In genomic region chr22:37051629-37052385, GRCh38 we compare ENCODE assay signal across 8 cellular contexts. TPM values are rescaled to one million over a fixed set of nuclear protein-coding genes. Genes with fewer than 3 reads are reported as not detected.
DNase-seq lines count a peak whose midpoint lies in the region; ATAC-seq and TF ChIP-seq lines count a peak whose summit lies in the region.

TSS of gene KCTD17 (plus strand) at chr22:37051742. CDS start at chr22:37051761, 19 bp downstream.

- peaks cover 4% of the 10 kb centered on the region for H3K4me1 Mint-ChIP-seq in T-helper 17 cell

- no peaks in the 10 kb centered on the region; the same call in 1 of the 2 replicates for H3K27me3 ChIP-seq in HUES64 (ENCODE audit: insufficient read depth, low read length)
- H3K27me3 ChIP-seq in psoas muscle (ENCODE audit: insufficient read depth in 3 of 3, low read length in 2 of 3) = peaks cover 0 to 21% (median 6%) of the 10 kb centered on the region in 3 donors

- no peaks in the 10 kb centered on the region for H3K27me3 Mint-ChIP-seq in T-helper 17 cell

- no peaks in the 10 kb centered on the region for H3K4me1 ChIP-seq in HUES64 (ENCODE audit: insufficient read depth, low read length)
- no peaks in the 10 kb centered on the region for H3K4me1 ChIP-seq in psoas muscle

- 6% methylated on average over 76 of the region's 76 CpGs for WGBS in HUES64
- 3 to 6% (median 4%) methylated on average over 50 to 76 of the region's 76 CpGs for WGBS in psoas muscle, 3 donors

- TF ChIP-seq CTCF in psoas muscle (IDR thresholded peaks at IDR 0.05) = no peak

- H3K27ac ChIP-seq in HUES64 (ENCODE audit: low read depth, low read length) = no peak within 1 kb of the TSS
- no peak within 1 kb of the TSS for H3K27ac ChIP-seq in psoas muscle

- DNase-seq in ACHN (peak; percentile 72), T-helper 17 cell (peak; percentile 63 to 72 (median 65)), amniotic stem cell (lab: John Stamatoyannopoulos, UW) (peak; percentile 42), left ventricle myocardium superior (peak; percentile 87), psoas muscle (peak; percentile 78), ureter (ENCODE audit: low spot score) (peak; percentile 61)

- peak within 1 kb of the TSS; percentile 85 for H3K4me3 ChIP-seq in HUES64 (ENCODE audit: low read length)
- H3K4me3 ChIP-seq in psoas muscle = peak within 1 kb of the TSS; percentile 68

- ATAC-seq in T-helper 17 cell (peak; percentile 100), left ventricle myocardium superior (peak; percentile 90), psoas muscle (peak; percentile 57 to 82 (median 71))

- peak within 1 kb of the TSS; percentile 72 for H3K9ac ChIP-seq in HUES64 (ENCODE audit: low read depth, low read length)

- H3K36me3 ChIP-seq in HUES64 (ENCODE audit: insufficient read depth, low read length) = peaks cover 24% of the 10 kb centered on the region
- H3K36me3 ChIP-seq in psoas muscle (ENCODE audit: insufficient read depth in 1 of 2, low read depth in 1 of 2) = no peaks in the 10 kb centered on the region

- intact Hi-C loops in left ventricle myocardium superior (cut with micrococcal nuclease) (no loop called here), psoas muscle (cut with DNase I) (no loop called here)

- TF ChIP-seq POLR2A in GM18526 (IDR thresholded peaks at IDR 0.05; ENCODE audit: extremely low read depth, insufficient read length) = peak; percentile 31

- no peaks in the 10 kb centered on the region for H3K36me3 Mint-ChIP-seq in T-helper 17 cell (ENCODE audit: low read depth)

- H3K4me3 Mint-ChIP-seq in T-helper 17 cell = peak within 1 kb of the TSS; percentile 87

- no peak within 1 kb of the TSS for H3K27ac Mint-ChIP-seq in T-helper 17 cell

- H3K9me3 ChIP-seq in HUES64 (ENCODE audit: insufficient read depth, low read depth, low read length) (no peaks in the 10 kb centered on the region), T-helper 17 cell (ENCODE audit: control insufficient read depth, low read length, poor library complexity, severe bottlenecking) (no peaks in the 10 kb centered on the region), psoas muscle (no peaks in the 10 kb centered on the region)

- in situ Hi-C loops in ACHN (cut with HindIII; ENCODE audit: low pct_ligation_motif_present, low pct_unique_long_range_greater_than_20kb, low sequenced_read_pairs) = no loop called here

RNA-seq across cellular contexts. Expression of gene KCTD17, which starts in this region (rescaled TPM):
- 29.1 TPM for polyA plus RNA-seq in HUES64 (2013, experiment 1 of 2)
- polyA plus RNA-seq in HUES64 (2013, experiment 2 of 2) = 39.6 TPM
- total RNA-seq in T-helper 17 cell (10 to 100 TPM; 26.1 to 31.5 TPM), left ventricle myocardium superior (9.8 TPM), psoas muscle (1 to 10 TPM; 1.5 to 3.4 (median 2.4) TPM), ureter (37.2 TPM)
- polyA plus RNA-seq in psoas muscle = 1 to 10 TPM; 1.5 to 1.8 (median 1.7) TPM
